Comparison of ENCODE assay signal across 22 cellular contexts in genomic region chr11:126216526-126217305, GRCh38.
"Had no signal": no experiment of that assay in that cellular context is flagged by ENCODE, and none has a peak within 500 bp of the region (broad histone marks: within the 10 kb centered on the region; RNA-seq: fewer than 3 reads in every experiment).

No MANE protein-coding gene starts in this region.

- H3K27ac ChIP-seq: coronary artery, heart right ventricle, pancreas, right lobe of liver, suprapubic skin had no signal

- H3K9me3 ChIP-seq: heart right ventricle, mucosa of descending colon, pancreas, right lobe of liver, SK-N-SH, suprapubic skin, transverse colon had no signal

- H3K9me3 Mint-ChIP-seq: activated CD4-positive, alpha-beta T cell treated with anti-CD3 and anti-CD28 coated beads, Interleukin-2, amount 10 ng/mL, durations not matched to agents 7 days and 5 days; naive B cell had no signal

- H3K4me2 ChIP-seq: SK-N-SH had no signal

- H3K4me3 ChIP-seq: coronary artery, heart right ventricle, mucosa of descending colon, pancreas, right lobe of liver, suprapubic skin, transverse colon had no signal

- ATAC-seq: heart right ventricle, mucosa of descending colon, right lobe of liver had no signal

- H3K4me3 Mint-ChIP-seq: activated CD4-positive, alpha-beta T cell treated with anti-CD3 and anti-CD28 coated beads, Interleukin-2, amount 10 ng/mL, durations not matched to agents 7 days and 5 days had no signal

- H3K27me3 Mint-ChIP-seq: naive B cell had no signal

- H3K9ac ChIP-seq: SK-N-SH had no signal

- H3K36me3 Mint-ChIP-seq: naive B cell had no signal

- H3K27ac Mint-ChIP-seq: activated CD4-positive, alpha-beta T cell treated with anti-CD3 and anti-CD28 coated beads, Interleukin-2, amount 10 ng/mL, durations not matched to agents 7 days and 5 days had no signal

- DNase-seq: activated CD4-positive, alpha-beta T cell treated with anti-CD3 and anti-CD28 coated beads, Interleukin-2, amount 10 ng/mL, durations not matched to agents 7 days and 5 days; activated CD4-positive, CD25-positive, alpha-beta regulatory T cell; activated CD8-positive, alpha-beta memory T cell treated with anti-CD3 and anti-CD28 coated beads for 24 hours; activated CD8-positive, alpha-beta memory T cell treated with anti-CD3 and anti-CD28 coated beads, Interleukin-2, amount 50 U/mL, for 48 hours; activated naive CD4-positive, alpha-beta T cell treated with Interleukin-2 at 50 U/mL for 16 hours; aorta; erythroblast; heart right ventricle; mesenchymal stem cell; naive B cell; pancreas; right lobe of liver; SK-N-SH; stimulated activated CD4-positive, alpha-beta T cell treated with anti-CD3 and anti-CD28 coated beads, Interleukin-4, amount 100 ng/mL, for 4 hours; stimulated activated naive CD4-positive, alpha-beta T cell; transverse colon had no signal

- H3K27me3 ChIP-seq: heart right ventricle, pancreas, right lobe of liver, suprapubic skin, transverse colon had no signal

- H3K36me3 ChIP-seq: heart right ventricle, pancreas, right lobe of liver, suprapubic skin, transverse colon had no signal

- FAIRE-seq: endometrium, frontal cortex, pancreas, small intestine had no signal
